In genomic region chr14:104752338-104752734, GRCh38 we compare ENCODE assay signal across 1 cellular context.
TF ChIP-seq lines count a peak whose summit lies in the region.

No MANE protein-coding gene starts in this region.

TF ChIP-seq in K562, 482 proteins besides CTCF, POLR2A, EP300 and RAD21 (continued from another document and continues in another):
- TF ChIP-seq NR2C1 (IDR thresholded peaks at IDR 0.05) (no peak), NR2C1 (tag; IDR thresholded peaks at IDR 0.05) (no peak), SNAPC5 (CRISPR knock-in tag; IDR thresholded peaks at IDR 0.05) (no peak), POLR2G (IDR thresholded peaks at IDR 0.05; ENCODE audit: low read depth, low read length) (peak; percentile 81; the same call in 1 of the 2 replicates), E2F1 (CRISPR knock-in tag; IDR thresholded peaks at IDR 0.05) (no peak), RREB1 (CRISPR knock-in tag; IDR thresholded peaks at IDR 0.05) (no peak), U2AF1 (optimal IDR thresholded peaks at IDR 0.05; ENCODE audit: low read depth, low read length) (no peak), TGIF2 (CRISPR knock-in tag; IDR thresholded peaks at IDR 0.05) (no peak), NCOA2 (IDR thresholded peaks at IDR 0.05; ENCODE audit: partially characterized antibody in 2 of 2) (no peak), ZNF707 (CRISPR knock-in tag; conservative IDR thresholded peaks at IDR 0.05) (no peak), ZBTB17 (CRISPR knock-in tag; IDR thresholded peaks at IDR 0.05) (no peak), KLF1 (tag; IDR thresholded peaks at IDR 0.05) (no peak), TEAD4 (IDR thresholded peaks at IDR 0.05; ENCODE audit: low read length) (no peak), TEAD4 (CRISPR knock-in tag; IDR thresholded peaks at IDR 0.05; ENCODE audit: borderline replicate concordance) (no peak), TAF15 (IDR thresholded peaks at IDR 0.05; ENCODE audit: low read depth, low read length) (no peak), ZNF518B (CRISPR knock-in tag; IDR thresholded peaks at IDR 0.05) (no peak), DNMT1 (IDR thresholded peaks at IDR 0.05) (no peak), POLR3A (IDR thresholded peaks at IDR 0.05; ENCODE audit: borderline replicate concordance, extremely low read depth, insufficient read depth, insufficient read length) (no peak), NR2C2 (CRISPR knock-in tag; IDR thresholded peaks at IDR 0.05) (no peak), NR2C2 (tag; IDR thresholded peaks at IDR 0.05) (no peak), TCF7 (IDR thresholded peaks at IDR 0.05; ENCODE audit: borderline replicate concordance) (no peak), ZNF699 (CRISPR knock-in tag; IDR thresholded peaks at IDR 0.05; ENCODE audit: insufficient replicate concordance) (no peak), NEUROD1 (IDR thresholded peaks at IDR 0.05; ENCODE audit: borderline replicate concordance, low read depth, low read length, partially characterized antibody) (no peak), TBP (optimal IDR thresholded peaks at IDR 0.05; ENCODE audit: low read depth, low read length) (peak; percentile 62), HNRNPLL (IDR thresholded peaks at IDR 0.05; ENCODE audit: low read depth, low read length, poor library complexity, severe bottlenecking) (no peak), ZNF354B (CRISPR knock-in tag; IDR thresholded peaks at IDR 0.05) (no peak), MEF2D (tag; conservative IDR thresholded peaks at IDR 0.05; ENCODE audit: low read depth) (no peak), CEBPG (CRISPR knock-in tag; IDR thresholded peaks at IDR 0.05) (no peak), CEBPG (tag; conservative IDR thresholded peaks at IDR 0.05 in 1 of 2, IDR thresholded peaks at IDR 0.05 in 1 of 2) (no peak), XRCC3 (IDR thresholded peaks at IDR 0.05) (no peak), ZNF217 (CRISPR knock-in tag; IDR thresholded peaks at IDR 0.05) (no peak), FOXM1 (IDR thresholded peaks at IDR 0.05; ENCODE audit: low read depth) (no peak), FOXM1 (CRISPR knock-in tag; IDR thresholded peaks at IDR 0.05; ENCODE audit: low read depth) (no peak), TAF1 (IDR thresholded peaks at IDR 0.05; ENCODE audit: control insufficient read depth, extremely low read depth, insufficient read depth, low read length, severe bottlenecking) (peak; percentile 28), ZMIZ1 (IDR thresholded peaks at IDR 0.05; ENCODE audit: low read depth in 2 of 2, low read length in 2 of 2) (no peak), ID3 (CRISPR knock-in tag; IDR thresholded peaks at IDR 0.05) (no peak), ID3 (tag; IDR thresholded peaks at IDR 0.05) (no peak), SRSF9 (IDR thresholded peaks at IDR 0.05; ENCODE audit: borderline replicate concordance, low read depth, low read length) (no peak), FOXP1 (CRISPR knock-in tag; IDR thresholded peaks at IDR 0.05) (0 out of 2 replicates have a peak, but pooled peaks have one; percentile 11), KDM5B (IDR thresholded peaks at IDR 0.05; ENCODE audit: insufficient replicate concordance, low read depth, low read length) (peak; percentile 28), NFIC (IDR thresholded peaks at IDR 0.05) (0 out of 2 replicates have a peak, but pooled peaks have one; percentile 3), TOE1 (IDR thresholded peaks at IDR 0.05; ENCODE audit: borderline replicate concordance) (no peak), TOE1 (CRISPR knock-in tag; IDR thresholded peaks at IDR 0.05; ENCODE audit: borderline replicate concordance, low read depth) (no peak), STAT5B (CRISPR knock-in tag; IDR thresholded peaks at IDR 0.05) (no peak), HCFC1 (IDR thresholded peaks at IDR 0.05; ENCODE audit: low read depth, low read length) (no peak), CBFB (CRISPR knock-in tag; IDR thresholded peaks at IDR 0.05) (no peak), GABPB1 (CRISPR knock-in tag; IDR thresholded peaks at IDR 0.05) (no peak), CGGBP1 (CRISPR knock-in tag; IDR thresholded peaks at IDR 0.05) (no peak), ZNF146 (CRISPR knock-in tag; IDR thresholded peaks at IDR 0.05; ENCODE audit: unreplicated experiment) (no peak), RFX1 (IDR thresholded peaks at IDR 0.05) (no peak), XRCC5 (IDR thresholded peaks at IDR 0.05; ENCODE audit: low read depth, low read length) (no peak), LEF1 (IDR thresholded peaks at IDR 0.05) (no peak), NFYB (IDR thresholded peaks at IDR 0.05; ENCODE audit: extremely low read depth, insufficient read length) (peak; percentile 30), PYGO2 (tag; IDR thresholded peaks at IDR 0.05) (no peak), STAG1 (CRISPR knock-in tag; IDR thresholded peaks at IDR 0.05; ENCODE audit: borderline replicate concordance) (no peak), ZEB2 (IDR thresholded peaks at IDR 0.05) (no peak), HMGN3 (IDR thresholded peaks at IDR 0.05; ENCODE audit: borderline replicate concordance, extremely low read depth, insufficient read length, low read depth, low read length) (peak; percentile 40), HEY1 (CRISPR knock-in tag; IDR thresholded peaks at IDR 0.05; ENCODE audit: borderline replicate concordance) (no peak), RUNX1 (IDR thresholded peaks at IDR 0.05; ENCODE audit: low read depth) (no peak)
- TF ChIP-seq, protein P1, sequence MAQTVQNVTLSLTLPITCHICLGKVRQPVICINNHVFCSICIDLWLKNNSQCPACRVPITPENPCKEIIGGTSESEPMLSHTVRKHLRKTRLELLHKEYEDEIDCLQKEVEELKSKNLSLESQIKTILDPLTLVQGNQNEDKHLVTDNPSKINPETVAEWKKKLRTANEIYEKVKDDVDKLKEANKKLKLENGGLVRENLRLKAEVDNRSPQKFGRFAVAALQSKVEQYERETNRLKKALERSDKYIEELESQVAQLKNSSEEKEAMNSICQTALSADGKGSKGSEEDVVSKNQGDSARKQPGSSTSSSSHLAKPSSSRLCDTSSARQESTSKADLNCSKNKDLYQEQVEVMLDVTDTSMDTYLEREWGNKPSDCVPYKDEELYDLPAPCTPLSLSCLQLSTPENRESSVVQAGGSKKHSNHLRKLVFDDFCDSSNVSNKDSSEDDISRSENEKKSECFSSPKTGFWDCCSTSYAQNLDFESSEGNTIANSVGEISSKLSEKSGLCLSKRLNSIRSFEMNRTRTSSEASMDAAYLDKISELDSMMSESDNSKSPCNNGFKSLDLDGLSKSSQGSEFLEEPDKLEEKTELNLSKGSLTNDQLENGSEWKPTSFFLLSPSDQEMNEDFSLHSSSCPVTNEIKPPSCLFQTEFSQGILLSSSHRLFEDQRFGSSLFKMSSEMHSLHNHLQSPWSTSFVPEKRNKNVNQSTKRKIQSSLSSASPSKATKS (CRISPR knock-in tag; IDR thresholded peaks at IDR 0.05) = no peak
- TF ChIP-seq, protein P2, sequence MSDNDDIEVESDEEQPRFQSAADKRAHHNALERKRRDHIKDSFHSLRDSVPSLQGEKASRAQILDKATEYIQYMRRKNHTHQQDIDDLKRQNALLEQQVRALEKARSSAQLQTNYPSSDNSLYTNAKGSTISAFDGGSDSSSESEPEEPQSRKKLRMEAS (CRISPR knock-in tag; IDR thresholded peaks at IDR 0.05) = no peak
